In the genomic region with DNA sequence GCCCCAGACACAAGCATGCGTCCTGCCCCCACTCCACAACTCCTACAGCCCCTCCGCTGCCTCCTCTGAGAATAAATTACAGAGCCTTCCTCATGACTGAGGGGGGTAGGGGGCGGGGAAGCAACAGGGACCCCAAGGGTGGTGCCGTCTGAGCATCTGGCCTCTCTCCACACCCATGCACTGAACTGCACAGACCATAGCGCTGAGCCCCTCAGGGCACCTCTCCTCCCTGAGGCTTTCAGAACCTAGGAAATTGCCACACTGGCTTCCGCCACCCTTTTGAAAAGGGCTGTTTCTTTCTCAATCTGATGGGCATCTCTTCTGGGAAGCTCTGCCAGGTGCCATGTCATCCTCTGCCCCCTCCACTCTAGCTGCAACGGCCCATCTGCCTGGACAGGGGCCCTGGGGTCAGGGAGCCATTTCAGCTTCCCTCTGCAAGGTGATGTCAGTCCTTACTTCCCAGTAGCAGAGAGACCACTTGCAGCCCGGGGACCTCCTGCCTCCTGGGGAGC, we compare ENCODE assay signal across 1 cellular context.
A peak's percentile ranks its signal among the peaks of the same experiment; 100 is the strongest.
TF ChIP-seq lines count a peak whose summit lies in the region.

No MANE protein-coding gene starts in this region.

TF ChIP-seq in HepG2, 621 proteins besides CTCF, POLR2A, EP300 and RAD21:
- TF ChIP-seq NFKB2 (CRISPR knock-in tag; IDR thresholded peaks at IDR 0.05; ENCODE audit: borderline replicate concordance) (0 out of 2 replicates have a peak, but pooled peaks have one; percentile 45), ZNF296 (CRISPR knock-in tag; conservative IDR thresholded peaks at IDR 0.05) (no peak)
TF ChIP-seq in HepG2: peak in this region for 1.
